ENCODE assay signal across 2 cellular contexts in the genomic region with DNA sequence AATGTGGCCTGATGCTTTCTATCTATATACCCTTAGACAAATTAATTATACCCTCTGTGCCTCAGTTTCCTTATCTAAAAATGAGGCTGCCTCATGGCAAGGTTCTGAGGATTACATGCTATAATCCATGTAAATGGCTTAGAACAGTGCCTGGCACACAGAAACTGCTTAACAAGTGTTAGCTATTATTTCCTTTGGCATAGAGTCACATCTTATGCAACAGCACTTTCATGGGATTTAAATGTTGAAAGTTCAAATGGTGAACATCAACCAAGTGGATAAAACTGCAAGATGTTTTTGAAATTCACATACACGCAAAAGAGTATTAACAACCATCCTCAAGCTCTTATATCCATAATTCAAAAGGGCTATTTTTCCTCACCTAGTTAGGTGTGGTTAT.
TF ChIP-seq lines count a peak whose summit lies in the region.

No MANE protein-coding gene starts in this region.

TF ChIP-seq in liver, 16 proteins besides CTCF, POLR2A, EP300 and RAD21:
- TF ChIP-seq FOXA1 (IDR thresholded peaks at IDR 0.05) (no peak), ATF3 (IDR thresholded peaks at IDR 0.05) (no peak), RXRA (IDR thresholded peaks at IDR 0.05) (peak in 1 of 2 donors; percentile 16)

TF ChIP-seq in HepG2, 621 proteins besides CTCF, POLR2A, EP300 and RAD21:
- no peak for TF ChIP-seq GTF3A (CRISPR knock-in tag; conservative IDR thresholded peaks at IDR 0.05)
- no peak for TF ChIP-seq SUZ12 (IDR thresholded peaks at IDR 0.05; ENCODE audit: low read depth, low read length)
- TF ChIP-seq, protein P1, sequence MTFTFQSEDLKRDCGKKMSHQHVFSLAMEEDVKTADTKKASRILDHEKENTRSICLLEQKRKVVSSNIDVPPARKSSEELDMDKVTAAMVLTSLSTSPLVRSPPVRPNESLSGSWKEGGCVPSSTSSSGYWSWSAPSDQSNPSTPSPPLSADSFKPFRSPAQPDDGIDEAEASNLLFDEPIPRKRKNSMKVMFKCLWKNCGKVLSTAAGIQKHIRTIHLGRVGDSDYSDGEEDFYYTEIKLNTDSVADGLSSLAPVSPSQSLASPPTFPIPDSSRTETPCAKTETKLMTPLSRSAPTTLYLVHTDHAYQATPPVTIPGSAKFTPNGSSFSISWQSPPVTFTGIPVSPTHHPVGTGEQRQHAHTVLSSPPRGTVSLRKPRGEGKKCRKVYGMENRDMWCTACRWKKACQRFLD (CRISPR knock-in tag; IDR thresholded peaks at IDR 0.05; ENCODE audit: borderline replicate concordance): no peak
- no peak for TF ChIP-seq ATF5 (CRISPR knock-in tag; IDR thresholded peaks at IDR 0.05; ENCODE audit: low read depth)
- no peak for TF ChIP-seq ZNF318 (CRISPR knock-in tag; IDR thresholded peaks at IDR 0.05)
- TF ChIP-seq ZNF816 (CRISPR knock-in tag; IDR thresholded peaks at IDR 0.05; ENCODE audit: borderline replicate concordance): no peak
- no peak for TF ChIP-seq ZNF160 (CRISPR knock-in tag; IDR thresholded peaks at IDR 0.05)
- TF ChIP-seq, protein P2, sequence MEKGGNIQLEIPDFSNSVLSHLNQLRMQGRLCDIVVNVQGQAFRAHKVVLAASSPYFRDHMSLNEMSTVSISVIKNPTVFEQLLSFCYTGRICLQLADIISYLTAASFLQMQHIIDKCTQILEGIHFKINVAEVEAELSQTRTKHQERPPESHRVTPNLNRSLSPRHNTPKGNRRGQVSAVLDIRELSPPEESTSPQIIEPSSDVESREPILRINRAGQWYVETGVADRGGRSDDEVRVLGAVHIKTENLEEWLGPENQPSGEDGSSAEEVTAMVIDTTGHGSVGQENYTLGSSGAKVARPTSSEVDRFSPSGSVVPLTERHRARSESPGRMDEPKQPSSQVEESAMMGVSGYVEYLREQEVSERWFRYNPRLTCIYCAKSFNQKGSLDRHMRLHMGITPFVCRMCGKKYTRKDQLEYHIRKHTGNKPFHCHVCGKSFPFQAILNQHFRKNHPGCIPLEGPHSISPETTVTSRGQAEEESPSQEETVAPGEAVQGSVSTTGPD (CRISPR knock-in tag; IDR thresholded peaks at IDR 0.05): no peak
- no peak for TF ChIP-seq TAF15 (IDR thresholded peaks at IDR 0.05; ENCODE audit: low read depth, low read length, poor library complexity, severe bottlenecking)
- TF ChIP-seq ZNF382 (CRISPR knock-in tag; IDR thresholded peaks at IDR 0.05; ENCODE audit: borderline replicate concordance): no peak
